In the genomic region with DNA sequence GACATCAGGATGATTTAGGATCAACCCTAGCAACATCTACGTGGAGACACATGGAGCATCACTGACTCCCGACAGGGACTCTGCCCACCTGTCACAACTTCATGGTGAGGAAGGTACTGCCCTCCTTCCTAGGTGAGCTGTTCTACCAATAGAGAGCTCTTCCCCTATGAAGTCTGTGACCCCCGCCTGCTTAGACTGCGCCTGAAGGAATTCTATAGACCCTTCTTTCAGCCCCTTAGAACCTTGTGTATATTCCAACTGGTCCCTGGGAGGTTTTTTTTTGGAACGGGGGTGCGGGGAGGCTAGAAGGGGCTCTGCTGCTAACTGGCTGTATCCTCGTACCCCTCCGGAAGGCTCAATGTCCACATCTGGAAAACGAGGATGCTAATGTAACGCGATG, we compare ENCODE assay signal across 8 cellular contexts. TPM values are rescaled to one million over a fixed set of nuclear protein-coding genes. Genes with fewer than 3 reads are reported as not detected.
DNase-seq lines count a peak whose midpoint lies in the region; ATAC-seq and TF ChIP-seq lines count a peak whose summit lies in the region.

No MANE protein-coding gene starts in this region.

- H3K9me2 ChIP-seq in PC-3 (replicated peaks; ENCODE audit: low read length) = no peaks in the 10 kb centered on the region

- H2AFZ ChIP-seq in PC-3 (ENCODE audit: low read length) (peak overlapping the region; percentile 79), trophoblast cell (ENCODE audit: insufficient read depth, low read length, poor library complexity) (no peak overlapping the region)

- no peaks in the 10 kb centered on the region for H3K27me3 ChIP-seq in GM06990 (replicated peaks; ENCODE audit: control insufficient read depth, insufficient read depth, low read length)
- no peaks in the 10 kb centered on the region for H3K27me3 ChIP-seq in PC-3 (ENCODE audit: low read length)
- H3K27me3 ChIP-seq in trophoblast cell (ENCODE audit: insufficient read depth, low read length) = no peaks in the 10 kb centered on the region

- TF ChIP-seq CTCF in GM06990 (IDR thresholded peaks at IDR 0.05; ENCODE audit: insufficient read depth, low read length, poor library complexity, severe bottlenecking) (no peak), PC-3 (conservative IDR thresholded peaks at IDR 0.05; ENCODE audit: low read depth, low read length) (no peak)

- no CpG with 5 or more reads among the region's 11 CpGs for WGBS in trophoblast cell (ENCODE audit: extremely low coverage, insufficient coverage, insufficient read length)

- no peak overlapping the region; the same call in 1 of the 2 replicates for H3K27ac ChIP-seq in PC-3 (ENCODE audit: low read length)
- H3K27ac ChIP-seq in epithelial cell of prostate = peak overlapping the region; percentile 79
- H3K27ac ChIP-seq in trophoblast cell (ENCODE audit: low read depth, low read length) = no peak overlapping the region

- no peak overlapping the region for H2BK120ac ChIP-seq in trophoblast cell (ENCODE audit: insufficient read depth, low read length, poor library complexity)

- no peak overlapping the region for H2AK5ac ChIP-seq in trophoblast cell (ENCODE audit: low read length)

- peak overlapping the region; percentile 31 for H3K14ac ChIP-seq in trophoblast cell (ENCODE audit: low read length)

- POLR2A ChIA-PET in PC-3 (lab: Charles Lee; ENCODE audit: unreplicated experiment) = no interaction called here

- peaks cover 15% of the 10 kb centered on the region for H3K4me1 ChIP-seq in PC-3 (ENCODE audit: insufficient read depth, low read length)
- peaks cover 3 to 6% of the 10 kb centered on the region in 2 experiments for H3K4me1 ChIP-seq in trophoblast cell (ENCODE audit: control insufficient read depth in 1 of 2, insufficient read depth in 2 of 2, low read length in 2 of 2)

- H2BK12ac ChIP-seq in trophoblast cell (ENCODE audit: low read length) = no peak overlapping the region

- peak overlapping the region; percentile 80 for H3K4ac ChIP-seq in trophoblast cell (ENCODE audit: low read depth, low read length)

- peak overlapping the region; percentile 31 for H4K91ac ChIP-seq in trophoblast cell (ENCODE audit: low read depth, low read length)

- intact Hi-C loops in PC-3 (cut with micrococcal nuclease) = loop anchor here (1.0 to 10.0 kb wide), 3 partner anchors 79 to 357 kb away; partner anchors contain the start of genes CLNS1A and RSF1

- H3K9ac ChIP-seq in PC-3 (ENCODE audit: low read length) (peak overlapping the region; percentile 81), trophoblast cell (ENCODE audit: low read length) (peak overlapping the region; percentile 45)

- H3K4me3 ChIP-seq in GM06990 (replicated peaks; ENCODE audit: low read depth, low read length) (peak overlapping the region; percentile 91), PC-3 (ENCODE audit: low read length) (peak overlapping the region; percentile 80), trophoblast cell (ENCODE audit: low read depth, low read length) (peak overlapping the region; percentile 68)

- CTCF ChIA-PET in PC-3 (lab: Charles Lee) = no interaction called here

- H3K4me2 ChIP-seq in PC-3 (ENCODE audit: low read length) = peak overlapping the region; percentile 93
- H3K4me2 ChIP-seq in trophoblast cell (ENCODE audit: low read length) = peak overlapping the region; percentile 77

- no peaks in the 10 kb centered on the region for H4K20me1 ChIP-seq in PC-3 (ENCODE audit: low read length)

- H3K23ac ChIP-seq in trophoblast cell (ENCODE audit: low read length) = no peak overlapping the region

- peaks cover 4% of the 10 kb centered on the region for H3K79me1 ChIP-seq in trophoblast cell (ENCODE audit: low read length)

- H3F3A ChIP-seq in PC-3 (ENCODE audit: low read length, unreplicated experiment) = no peaks in the 10 kb centered on the region

- H3K36me3 ChIP-seq in GM06990 (ENCODE audit: control insufficient read depth, insufficient read depth, low read length) (no peaks in the 10 kb centered on the region; the same call in 1 of the 2 replicates), PC-3 (ENCODE audit: low read depth, low read length) (no peaks in the 10 kb centered on the region; the same call in 1 of the 2 replicates), trophoblast cell (ENCODE audit: control insufficient read depth in 1 of 2, insufficient read depth in 2 of 2, low read length in 2 of 2) (peaks cover 10 to 13% of the 10 kb centered on the region in 2 experiments)

- no peak overlapping the region for H2BK5ac ChIP-seq in trophoblast cell (ENCODE audit: low read depth, low read length, poor library complexity)

- DNase-seq in GM06990 (ENCODE audit: extremely low read depth, insufficient read length) = no peak
- DNase-seq in PC-3 = no peak
- DNase-seq in epithelial cell of prostate (ENCODE audit: low read depth, low spot score) = no peak
- no peak for DNase-seq in trophoblast cell
- no peak for DNase-seq in NCI-H2196 treated with DMSO at 0.1 percent for 48 hours (lab: John Stamatoyannopoulos, UW; ENCODE audit: unreplicated experiment)

- BruUV-seq in PC-3 (replicated peaks; lab: Mats Ljungman, UMichigan) = no TSS peak

- no peak for ATAC-seq in PC-3
- ATAC-seq in HG02938 (IDR thresholded peaks at IDR 0.05; ENCODE audit: unreplicated experiment) = no peak
- no peak for ATAC-seq in GM18909 (IDR thresholded peaks at IDR 0.05; ENCODE audit: poor library complexity, unreplicated experiment)
- ATAC-seq in GM18511 (IDR thresholded peaks at IDR 0.05; ENCODE audit: unreplicated experiment) = no peak

- H3K9me3 ChIP-seq in PC-3 (ENCODE audit: low read length) (no peaks in the 10 kb centered on the region), trophoblast cell (ENCODE audit: insufficient read depth, low read depth, low read length) (no peaks in the 10 kb centered on the region)

- H4K12ac ChIP-seq in trophoblast cell (ENCODE audit: low read depth, low read length) = no peak overlapping the region

- H3K18ac ChIP-seq in trophoblast cell (ENCODE audit: low read length) = no peak overlapping the region

- H3K79me2 ChIP-seq in PC-3 (ENCODE audit: low read length) (peaks cover 29% of the 10 kb centered on the region), trophoblast cell (ENCODE audit: control insufficient read depth, insufficient read depth, low read length, poor library complexity) (peaks cover 4% of the 10 kb centered on the region)

- H4K8ac ChIP-seq in trophoblast cell (ENCODE audit: low read depth, low read length) = peak overlapping the region; percentile 31

RNA-seq across cellular contexts. Expression of gene INTS4, which starts 0.6 kb away (rescaled TPM):
- 42.2 and 50.8 TPM in 2 replicates for total RNA-seq in PC-3 (2014; rRNA removed)
- 24.7 and 25.4 TPM in 2 replicates for polyA plus RNA-seq in trophoblast cell (2013)

RNA-seq across cellular contexts. Expression of gene KCTD14, which starts 29.2 kb away (rescaled TPM):
- total RNA-seq in PC-3 (2014; rRNA removed) = 1.6 and 3.6 TPM in 2 replicates
- polyA plus RNA-seq in trophoblast cell (2013) = 44.7 and 47.8 TPM in 2 replicates
